ENCODE assay signal across 13 cellular contexts in genomic region chr5:33788922-33789321, GRCh38.
DNase-seq lines count a peak whose midpoint lies in the region; TF ChIP-seq lines count a peak whose summit lies in the region.
"Had no signal": no experiment of that assay in that cellular context is flagged by ENCODE, and none has a peak within 500 bp of the region (broad histone marks: within the 10 kb centered on the region; RNA-seq: fewer than 3 reads in every experiment).

No MANE protein-coding gene starts in this region.

- TF ChIP-seq CTCF in kidney epithelial cell (IDR thresholded peaks at IDR 0.05; ENCODE audit: insufficient read depth, low read length, poor library complexity, severe bottlenecking) = no peak

- in situ Hi-C loops in ACHN (cut with HindIII; ENCODE audit: low pct_ligation_motif_present, low pct_unique_long_range_greater_than_20kb, low sequenced_read_pairs) = no loop called here

- DNase-seq in ACHN = peak; percentile 62
- DNase-seq in HS-27A (ENCODE audit: low read depth) = peak; percentile 99
- DNase-seq in astrocyte of the hippocampus (ENCODE audit: low read depth, low spot score) = peak; percentile 95
- peak; percentile 93 for DNase-seq in kidney epithelial cell (ENCODE audit: low read depth)
- DNase-seq in NCI-H2227 (lab: John Stamatoyannopoulos, UW; ENCODE audit: unreplicated experiment) = no peak
- DNase-seq in NCI-H774 (lab: John Stamatoyannopoulos, UW) = no peak
- DNase-seq in NCI-H1436 (lab: John Stamatoyannopoulos, UW) = no peak
- no peak for DNase-seq in activated naive CD4-positive, alpha-beta T cell (lab: John Stamatoyannopoulos, UW)
- DNase-seq: activated T-cell treated with anti-CD3 and anti-CD28 coated beads, Interleukin-2, amount 50 U/mL, for 24 hours; central memory CD4-positive, alpha-beta T cell; H9; posterior cingulate gyrus had no signal

- no peaks in the 10 kb centered on the region for H3K36me3 ChIP-seq in kidney epithelial cell (ENCODE audit: control insufficient read depth, insufficient read depth, low read length)

- H3K27me3 ChIP-seq in kidney epithelial cell (ENCODE audit: control insufficient read depth, insufficient read depth, low read length) = no peaks in the 10 kb centered on the region

- no peak overlapping the region for H3K4me3 ChIP-seq in kidney epithelial cell (ENCODE audit: low read depth, low read length)
- H3K4me3 ChIP-seq: K562 had no signal

Comparison
In these comparisons a context has a peak if more than half of its experiments do, and no peak if none do; other contexts are left out.
1. DNase-seq: peak in ACHN (single experiment), HS-27A (single experiment), astrocyte of the hippocampus (single experiment) and kidney epithelial cell (single experiment); none in NCI-H2227 (single experiment), NCI-H774 (single experiment), NCI-H1436 (single experiment) and activated naive CD4-positive, alpha-beta T cell (0 of 4).